In genomic region chr18:31102020-31102684, GRCh38 we compare ENCODE assay signal across 11 cellular contexts. TPM values are rescaled to one million over a fixed set of nuclear protein-coding genes. Genes with fewer than 3 reads are reported as not detected.
DNase-seq lines count a peak whose midpoint lies in the region; ATAC-seq, FAIRE-seq and TF ChIP-seq lines count a peak whose summit lies in the region.
"Had no signal": no experiment of that assay in that cellular context is flagged by ENCODE, and none has a peak within 500 bp of the region (broad histone marks: within the 10 kb centered on the region; RNA-seq: fewer than 3 reads in every experiment).

TSS of gene DSC2 (minus strand) at chr18:31102421. CDS start at chr18:31101971, 450 bp downstream.

- no peaks in the 10 kb centered on the region for H3K9me3 ChIP-seq in MG63
- no peaks in the 10 kb centered on the region for H3K9me3 ChIP-seq in H1 (ENCODE audit: insufficient read depth in 2 of 2, low read depth in 1 of 2, low read length in 1 of 2)

- H4K20me1 ChIP-seq in H1 (replicated peaks in 1 of 2; ENCODE audit: control insufficient read depth in 1 of 2, insufficient read depth in 2 of 2, low read length in 2 of 2): peaks cover 0 to 2% of the 10 kb centered on the region in 2 experiments
- H4K20me1 ChIP-seq: BLaER1 treated with 17β-estradiol and CSF1 and Interleukin-3, amounts not matched to agents 10 nM and 100 nM had no signal

- H3K18ac ChIP-seq in H1 (ENCODE audit: extremely low read depth, low read length): peak within 1 kb of the TSS; percentile 87

- DNase-seq in MG63 (no peak), H1 (ENCODE audit: low read depth in 1 of 2, low spot score in 2 of 2) (peak in 1 of 2 experiments; percentile 79), mucosa of gallbladder (ENCODE audit: low spot score) (peak; percentile 13)
- no peak for DNase-seq in activated CD8-positive, alpha-beta memory T cell treated with anti-CD3 and anti-CD28 coated beads for 24 hours

- H4K5ac ChIP-seq in H1 (ENCODE audit: insufficient read length, low read depth, low read length): peak within 1 kb of the TSS; percentile 90

- peak within 1 kb of the TSS; percentile 27 for H3K4me3 ChIP-seq in MG63
- peak within 1 kb of the TSS; percentile 76 to 97 (median 84) for H3K4me3 ChIP-seq in H1 (ENCODE audit: extremely low read depth in 1 of 4, insufficient read depth in 2 of 4, low read depth in 3 of 4, low read length in 4 of 4)
- H3K4me3 ChIP-seq: BLaER1 treated with 17β-estradiol and CSF1 and Interleukin-3, amounts not matched to agents 10 nM and 100 nM had no signal

- peak; percentile 71 to 86 for TF ChIP-seq POLR2A in H1 (IDR thresholded peaks at IDR 0.05; ENCODE audit: control extremely low read depth in 1 of 2, low read depth in 2 of 2, low read length in 2 of 2)

- H4K8ac ChIP-seq in H1 (ENCODE audit: extremely low read depth, insufficient read depth, low read length): peak within 1 kb of the TSS; percentile 99; the same call in 1 of the 2 replicates

- H3K27me3 ChIP-seq in MG63 (peaks cover 24% of the 10 kb centered on the region), H1 (replicated peaks in 1 of 4; ENCODE audit: control insufficient read depth in 3 of 4, extremely low read depth in 1 of 4, insufficient read depth in 3 of 4, low read length in 3 of 4) (no peaks in the 10 kb centered on the region)
- H3K27me3 ChIP-seq: BLaER1 treated with 17β-estradiol and CSF1 and Interleukin-3, amounts not matched to agents 10 nM and 100 nM had no signal

- WGBS in H1 (ENCODE audit: extremely low coverage in 1 of 2, insufficient coverage in 1 of 2, insufficient read length in 1 of 2, insufficient replicate concordance in 2 of 2, low coverage in 1 of 2, low lambda C conversion rate in 2 of 2, missing lambda C conversion rate in 1 of 2), 2 experiments: 1% methylated on average over 35 of the region's 44 CpGs; no CpG with 5 or more reads in 1 of the 2 experiments

- no peak for FAIRE-seq in H1 (lab: Jason Lieb, UNC)

- no peak within 1 kb of the TSS for H3K4ac ChIP-seq in H1 (replicated peaks; ENCODE audit: insufficient read length, low read depth, low read length)

- peak within 1 kb of the TSS; percentile 97 for H4K91ac ChIP-seq in H1 (replicated peaks; ENCODE audit: insufficient read length, low read length)

- H3K4me2 ChIP-seq in H1 (ENCODE audit: insufficient read depth in 1 of 2, low read depth in 2 of 2, low read length in 2 of 2): peak within 1 kb of the TSS; percentile 63 to 74
- H3K4me2 ChIP-seq: BLaER1 treated with 17β-estradiol and CSF1 and Interleukin-3, amounts not matched to agents 10 nM and 100 nM had no signal

- H2BK12ac ChIP-seq in H1 (ENCODE audit: low read depth, low read length): peak within 1 kb of the TSS; percentile 84; the same call in 1 of the 2 replicates

- H3K4me1 ChIP-seq in H1 (replicated peaks in 1 of 4; ENCODE audit: control insufficient read depth in 3 of 4, insufficient read depth in 4 of 4, low read length in 3 of 4): peaks cover 0 to 10% (median 6%) of the 10 kb centered on the region in 4 experiments; a peak in 5 of 7 replicates
- H3K4me1 ChIP-seq: BLaER1 treated with 17β-estradiol and CSF1 and Interleukin-3, amounts not matched to agents 10 nM and 100 nM had no signal

- CTCF ChIA-PET in H1 (lab: Charles Lee; ENCODE audit: partially characterized antibody): no interaction called here

- H3K14ac ChIP-seq in H1 (ENCODE audit: insufficient read length): no peak within 1 kb of the TSS

- no peak for TF ChIP-seq EP300 in H1 (IDR thresholded peaks at IDR 0.05; ENCODE audit: borderline replicate concordance in 1 of 2, low read depth in 2 of 2, low read length in 2 of 2)

- TF ChIP-seq CTCF in 22Rv1 (IDR thresholded peaks at IDR 0.05) (peak; percentile 18; the same call in 1 of the 2 replicates), H1 (IDR thresholded peaks at IDR 0.05; ENCODE audit: control extremely low read depth in 1 of 3, insufficient read depth in 1 of 3, low read depth in 1 of 3, low read length in 3 of 3) (no peak)

- peak within 1 kb of the TSS; percentile 80 for H2AFZ ChIP-seq in H1 (ENCODE audit: low read length)

- H2AK5ac ChIP-seq in H1 (ENCODE audit: low read depth, low read length): no peak within 1 kb of the TSS

- H3K23me2 ChIP-seq in H1 (ENCODE audit: low read depth, low read length): peaks cover 3% of the 10 kb centered on the region; the same call in 1 of the 2 replicates

- H3K27ac ChIP-seq in 22Rv1: peak within 1 kb of the TSS; percentile 69
- peak within 1 kb of the TSS; percentile 90 for H3K27ac ChIP-seq in H1 (ENCODE audit: low read depth, low read length)
- H3K27ac ChIP-seq: BLaER1 treated with 17β-estradiol and CSF1 and Interleukin-3, amounts not matched to agents 10 nM and 100 nM had no signal

- H3K36me3 ChIP-seq in MG63: no peaks in the 10 kb centered on the region
- no peaks in the 10 kb centered on the region for H3K36me3 ChIP-seq in H1 (ENCODE audit: control insufficient read depth in 2 of 4, insufficient read depth in 4 of 4, low read length in 3 of 4)
- H3K36me3 ChIP-seq: BLaER1 treated with 17β-estradiol and CSF1 and Interleukin-3, amounts not matched to agents 10 nM and 100 nM had no signal

- H2BK5ac ChIP-seq in H1 (ENCODE audit: low read depth, low read length): peak within 1 kb of the TSS; percentile 88

- peaks cover 5% of the 10 kb centered on the region; the same call in 1 of the 2 replicates for H3K79me1 ChIP-seq in H1 (ENCODE audit: low read depth, low read length)

- TF ChIP-seq RAD21 in H1 (IDR thresholded peaks at IDR 0.05 in 1 of 2, conservative IDR thresholded peaks at IDR 0.05 in 1 of 2; ENCODE audit: low read depth in 2 of 2, low read length in 2 of 2): peak in 1 of 2 experiments; percentile 10; a peak in 1 of 4 replicates

- H2BK120ac ChIP-seq in H1 (replicated peaks; ENCODE audit: low read depth, low read length): no peak within 1 kb of the TSS

- H3K79me2 ChIP-seq in H1 (ENCODE audit: control insufficient read depth in 1 of 2, insufficient read depth in 2 of 2, low read length in 2 of 2): peaks cover 3 to 35% of the 10 kb centered on the region in 2 experiments; a peak in 3 of 4 replicates

- no peak within 1 kb of the TSS for H3K23ac ChIP-seq in H1 (ENCODE audit: insufficient read length)

- peak within 1 kb of the TSS; percentile 80 to 95 (median 82) for H3K9ac ChIP-seq in H1 (replicated peaks in 1 of 4; ENCODE audit: extremely low read depth in 1 of 4, low read depth in 3 of 4, low read length in 3 of 4)
- H3K9ac ChIP-seq: BLaER1 treated with 17β-estradiol and CSF1 and Interleukin-3, amounts not matched to agents 10 nM and 100 nM had no signal

- ATAC-seq in GM21526 (IDR thresholded peaks at IDR 0.05; ENCODE audit: low FRiP score, unreplicated experiment): no peak
- ATAC-seq in GM21528 (IDR thresholded peaks at IDR 0.05; ENCODE audit: low FRiP score, unreplicated experiment): no peak
- ATAC-seq in HG03342 (IDR thresholded peaks at IDR 0.05; ENCODE audit: unreplicated experiment): no peak

- peak within 1 kb of the TSS; percentile 61; the same call in 1 of the 2 replicates for H2BK15ac ChIP-seq in H1 (ENCODE audit: low read length)

- H2BK20ac ChIP-seq in H1 (ENCODE audit: low read length): no peak within 1 kb of the TSS

- peak within 1 kb of the TSS; percentile 75 for H3K56ac ChIP-seq in H1 (replicated peaks; ENCODE audit: insufficient read length, low read depth, low read length)

- POLR2A ChIA-PET in H1 (lab: Charles Lee; ENCODE audit: partially characterized antibody): interaction anchor here (1.1 to 2.6 kb wide), 6 partner anchors 12 to 395 kb away, joined by 3 to 13 read pairs (median 6); partner anchors contain the start of gene DSG2

TF ChIP-seq in H1, 55 proteins besides CTCF, POLR2A, EP300 and RAD21 (continues in another document):
- TF ChIP-seq CREB1 (IDR thresholded peaks at IDR 0.05): no peak
- peak; percentile 85 for TF ChIP-seq ASH2L (IDR thresholded peaks at IDR 0.05; ENCODE audit: low read length)
- 0 out of 4 replicates have a peak, but pooled peaks of 1 of the 2 experiments have one; percentile 63 for TF ChIP-seq SIN3A (conservative IDR thresholded peaks at IDR 0.05 in 1 of 2, IDR thresholded peaks at IDR 0.05 in 1 of 2; ENCODE audit: low read depth in 1 of 2, low read length in 2 of 2)
- TF ChIP-seq TAF1 (IDR thresholded peaks at IDR 0.05; ENCODE audit: low read depth, low read length): peak; percentile 89
- no peak for TF ChIP-seq KDM1A (IDR thresholded peaks at IDR 0.05; ENCODE audit: borderline replicate concordance, low read length)
- no peak for TF ChIP-seq EZH2 (IDR thresholded peaks at IDR 0.05; ENCODE audit: low read depth, low read length, severe bottlenecking)
- TF ChIP-seq E2F6 (IDR thresholded peaks at IDR 0.05): no peak
- TF ChIP-seq TEAD4 (IDR thresholded peaks at IDR 0.05; ENCODE audit: low read depth, low read length): no peak
- no peak for TF ChIP-seq SAP30 (IDR thresholded peaks at IDR 0.05; ENCODE audit: insufficient read depth, insufficient replicate concordance, low read length)
- TF ChIP-seq TCF12 (IDR thresholded peaks at IDR 0.05; ENCODE audit: low read depth, low read length): no peak
- TF ChIP-seq SRF (IDR thresholded peaks at IDR 0.05; ENCODE audit: low read depth, low read length): no peak
- no peak for TF ChIP-seq EGR1 (IDR thresholded peaks at IDR 0.05; ENCODE audit: borderline replicate concordance, low read depth, low read length)
- TF ChIP-seq HDAC2 (IDR thresholded peaks at IDR 0.05; ENCODE audit: borderline replicate concordance in 1 of 2, low read depth in 2 of 2, low read length in 2 of 2): 0 out of 4 replicates have a peak, but pooled peaks of 1 of the 2 experiments have one; percentile 25
- TF ChIP-seq SIX5 (IDR thresholded peaks at IDR 0.05; ENCODE audit: low read depth, low read length): no peak
- no peak for TF ChIP-seq RXRA (IDR thresholded peaks at IDR 0.05; ENCODE audit: insufficient read depth, low read depth, low read length)

RNA-seq across cellular contexts. Expression of gene DSC2, which starts in this region (rescaled TPM):
- not detected in 2 replicates for total RNA-seq in MG63 (2014; rRNA removed; shearing (Covaris generic); ENCODE audit: low replicate concordance)
- 39.3 and 39.7 TPM in 2 replicates for total RNA-seq in H1 (2021; fragmentation: NEBNext Ultra II Directional; extraction: Animal tissue kit (Norgen Biotek cat#: 25700))
- 2.5 and 4.6 TPM in 2 replicates for polyA plus RNA-seq in H1 (2011; rRNA removed)
- polyA plus RNA-seq in H1 (2011; cell fraction: cytosol; rRNA removed): 5.0 TPM
- polyA plus RNA-seq in H1 (2011; cell fraction: nucleus; rRNA removed): 3.8 TPM
- polyA plus RNA-seq in H1 (2012, experiment 1 of 2): 10.8 to 22.0 TPM (median 14.8 TPM) in 4 replicates
- 1.1 TPM for polyA plus RNA-seq in H1 (2012, experiment 2 of 2)
- 39.3 TPM for polyA plus RNA-seq in H1 (2013, experiment 1 of 2)
- 36.8 TPM for polyA plus RNA-seq in H1 (2013, experiment 2 of 2)
- 21.9 and 31.9 TPM in 2 replicates for polyA minus RNA-seq in H1 (2011; rRNA and poly(A)+ RNA removed)
- polyA minus RNA-seq in H1 (2011; cell fraction: cytosol; rRNA and poly(A)+ RNA removed): 14.3 TPM
- 15.2 TPM for polyA minus RNA-seq in H1 (2011; cell fraction: nucleus; rRNA and poly(A)+ RNA removed)
- total RNA-seq in mucosa of gallbladder: 12.6 TPM
- total RNA-seq: M059J had no signal
- polyA plus RNA-seq: fibroblast of lung had no signal

Comparison
In these comparisons a context has a peak if more than half of its experiments do, and no peak if none do; other contexts are left out.
1. RNA of gene DSC2 (total RNA-seq): 39.3 to 39.7 TPM in H1 and 12.6 TPM in mucosa of gallbladder (single experiment); not detected in MG63; every median in the first group is over 10 times any median in the second.